ENCODE assay signal across 19 cellular contexts in the genomic region with DNA sequence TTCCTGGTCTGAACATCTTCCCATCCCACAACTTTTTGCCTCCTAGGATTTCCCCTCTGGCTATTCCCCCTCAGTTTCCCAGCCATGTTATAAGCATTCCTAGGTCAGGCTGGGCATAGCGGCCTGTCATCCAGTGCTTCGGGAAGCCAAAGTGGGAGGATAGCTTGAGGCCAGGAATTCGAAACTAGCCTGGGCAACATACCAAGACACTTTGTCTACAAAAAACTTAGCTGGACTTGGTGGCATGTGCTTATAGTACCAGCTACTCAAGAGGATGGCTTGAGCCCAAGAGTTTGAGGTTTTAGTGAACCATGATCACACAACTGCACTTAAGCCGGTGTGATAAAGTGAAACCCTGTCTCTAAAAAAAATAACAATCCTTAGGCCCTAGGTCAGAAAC.
DNase-seq lines count a peak whose midpoint lies in the region; ATAC-seq, FAIRE-seq and TF ChIP-seq lines count a peak whose summit lies in the region.
"Had no signal": no experiment of that assay in that cellular context is flagged by ENCODE, and none has a peak within 500 bp of the region (broad histone marks: within the 10 kb centered on the region; RNA-seq: fewer than 3 reads in every experiment).

No MANE protein-coding gene starts in this region.

- peak overlapping the region; percentile 37 for H3K4me2 ChIP-seq in HepG2 (ENCODE audit: low read depth, low read length)
- H3K4me2 ChIP-seq: PC-9, SK-N-SH had no signal

- H3K36me3 ChIP-seq in HepG2 (replicated peaks in 1 of 2; ENCODE audit: control insufficient read depth in 1 of 2, insufficient read depth in 2 of 2, low read length in 2 of 2) (no peaks in the 10 kb centered on the region), thyroid gland (no peaks in the 10 kb centered on the region)
- H3K36me3 ChIP-seq: tibial artery had no signal

- in situ Hi-C loops in HepG2 (cut with HindIII; ENCODE audit: extremely low pct_ligation_motif_present, low pct_unique_long_range_greater_than_20kb) = no loop called here

- BruUV-seq in HepG2 (replicated peaks; lab: Mats Ljungman, UMichigan) = no TSS peak

- no peak overlapping the region for H3K4me3 Mint-ChIP-seq in activated T-helper 17 cell treated with anti-CD3 and anti-CD28 coated beads, Interleukin-2, amount 50 U/mL, for 72 hours
- H3K4me3 Mint-ChIP-seq: activated naive CD4-positive, alpha-beta T cell treated with anti-CD3 and anti-CD28 coated beads, Interleukin-2, amount 50 U/mL, for 24 hours; activated T-cell treated with anti-CD3 and anti-CD28 coated beads, Interleukin-2, amount 50 U/mL, for 72 hours; stimulated activated memory B cell treated with anti-CD40 and anti-IgM and Interleukin-4, amounts not matched to agents 10 μg/mL and 1 μg/mL and 100 μg/mL, for 72 hours had no signal

- no peak overlapping the region for H3K27ac Mint-ChIP-seq in activated T-helper 17 cell treated with anti-CD3 and anti-CD28 coated beads, Interleukin-2, amount 50 U/mL, for 72 hours
- H3K27ac Mint-ChIP-seq: activated naive CD4-positive, alpha-beta T cell treated with anti-CD3 and anti-CD28 coated beads, Interleukin-2, amount 50 U/mL, for 24 hours; activated T-cell treated with anti-CD3 and anti-CD28 coated beads, Interleukin-2, amount 50 U/mL, for 72 hours; stimulated activated memory B cell treated with anti-CD40 and anti-IgM and Interleukin-4, amounts not matched to agents 10 μg/mL and 1 μg/mL and 100 μg/mL, for 72 hours had no signal

- no peak for FAIRE-seq in HepG2 (lab: Jason Lieb, UNC)
- FAIRE-seq: kidney had no signal

- H3K27me3 Mint-ChIP-seq in activated T-helper 17 cell treated with anti-CD3 and anti-CD28 coated beads, Interleukin-2, amount 50 U/mL, for 72 hours = no peaks in the 10 kb centered on the region
- H3K27me3 Mint-ChIP-seq: activated naive CD4-positive, alpha-beta T cell treated with anti-CD3 and anti-CD28 coated beads, Interleukin-2, amount 50 U/mL, for 24 hours; stimulated activated memory B cell treated with anti-CD40 and anti-IgM and Interleukin-4, amounts not matched to agents 10 μg/mL and 1 μg/mL and 100 μg/mL, for 72 hours had no signal

- H3K4me1 ChIP-seq in HepG2 (ENCODE audit: insufficient read depth, low read length) (peaks cover 35% of the 10 kb centered on the region), thyroid gland (peaks cover 17 to 19% of the 10 kb centered on the region in 2 donors)

- H3K27me3 ChIP-seq in HepG2 (ENCODE audit: control insufficient read depth in 1 of 2, insufficient read depth in 2 of 2, low read length in 2 of 2) = no peaks in the 10 kb centered on the region
- no peaks in the 10 kb centered on the region for H3K27me3 ChIP-seq in thyroid gland
- H3K27me3 ChIP-seq: tibial artery had no signal

- TF ChIP-seq EP300 in HepG2 (IDR thresholded peaks at IDR 0.05; ENCODE audit: low read depth in 2 of 2, low read length in 2 of 2) = no peak
- no peak for TF ChIP-seq EP300 in HepG2 (CRISPR knock-in tag; IDR thresholded peaks at IDR 0.05; ENCODE audit: borderline replicate concordance)

- H3K27ac ChIP-seq in HepG2 (ENCODE audit: extremely low read length, insufficient read depth, low read length) (peak overlapping the region; percentile 49), thyroid gland (peak overlapping the region; percentile 53 to 90 (median 80))
- H3K27ac ChIP-seq: PC-9, tibial artery had no signal

- CTCF ChIA-PET in HepG2 (lab: Yijun Ruan, JAX; ENCODE audit: low intra/inter-chr PET ratio, low total read pairs) = no interaction called here

- H3K9ac ChIP-seq in HepG2 (ENCODE audit: insufficient read depth, low read depth, low read length) = peak overlapping the region; percentile 2; the same call in 1 of the 2 replicates
- H3K9ac ChIP-seq: SK-N-SH had no signal

- H3K79me2 ChIP-seq in HepG2 (ENCODE audit: insufficient read depth, low read length) = no peaks in the 10 kb centered on the region

- no peak for TF ChIP-seq POLR2A in HepG2 (IDR thresholded peaks at IDR 0.05; ENCODE audit: insufficient read depth in 1 of 2, low read depth in 2 of 2, low read length in 2 of 2)
- TF ChIP-seq POLR2A in thyroid gland (IDR thresholded peaks at IDR 0.05) = no peak

- POLR2A ChIA-PET in HepG2 (lab: Yijun Ruan, JAX) = no interaction called here

- intact Hi-C loops in HepG2 (cut with micrococcal nuclease; ENCODE audit: unreplicated experiment) = no loop called here
- intact Hi-C loops in thyroid gland (cut with DNase I) = no loop called here

- H3K4me1 Mint-ChIP-seq in activated T-helper 17 cell treated with anti-CD3 and anti-CD28 coated beads, Interleukin-2, amount 50 U/mL, for 72 hours = no peaks in the 10 kb centered on the region
- H3K4me1 Mint-ChIP-seq: activated naive CD4-positive, alpha-beta T cell treated with anti-CD3 and anti-CD28 coated beads, Interleukin-2, amount 50 U/mL, for 24 hours; stimulated activated memory B cell treated with anti-CD40 and anti-IgM and Interleukin-4, amounts not matched to agents 10 μg/mL and 1 μg/mL and 100 μg/mL, for 72 hours had no signal

- DNase-seq in LHCN-M2 (ENCODE audit: low read depth) = peak; percentile 26
- DNase-seq in dedifferentiated amniotic fluid mesenchymal stem cell (ENCODE audit: extremely low spot score) = peak; percentile 16
- DNase-seq in HepG2 (ENCODE audit: low spot score) = no peak
- peak; percentile 76 to 77 for DNase-seq in thyroid gland
- DNase-seq in NCI-H1436 (lab: John Stamatoyannopoulos, UW) = no peak
- DNase-seq: activated CD4-positive, CD25-positive, alpha-beta regulatory T cell; activated T-cell treated with anti-CD3 and anti-CD28 coated beads, Interleukin-2, amount 50 U/mL, for 72 hours; COR-L47; HCEC 1CT; kidney; MM.1S; NCI-H1694; PC-9; SK-N-SH; tibial artery had no signal

- H3K9me3 ChIP-seq in HepG2 (ENCODE audit: low read length) (peaks cover 32% of the 10 kb centered on the region), thyroid gland (no peaks in the 10 kb centered on the region)
- H3K9me3 ChIP-seq: SK-N-SH, tibial artery had no signal

- no peak for ATAC-seq in HepG2
- no peak for ATAC-seq in GM18517 (IDR thresholded peaks at IDR 0.05; ENCODE audit: unreplicated experiment)
- no peak for ATAC-seq in activated T-helper 17 cell treated with anti-CD3 and anti-CD28 coated beads, Interleukin-2, amount 50 U/mL, for 72 hours (replicated peaks)
- ATAC-seq: activated T-cell treated with anti-CD3 and anti-CD28 coated beads, Interleukin-2, amount 50 U/mL, for 72 hours; stimulated activated memory B cell treated with anti-CD40 and anti-IgM and Interleukin-4, amounts not matched to agents 10 μg/mL and 1 μg/mL and 100 μg/mL, for 72 hours had no signal

- 68% methylated on average over 4 of the region's 4 CpGs for WGBS in HepG2 (ENCODE audit: low lambda C conversion rate)
- WGBS in thyroid gland, 2 donors = 29 to 36% methylated on average over 4 of the region's 4 CpGs

- H3K4me3 ChIP-seq in HepG2 (replicated peaks in 1 of 3; ENCODE audit: insufficient read depth in 1 of 3, low read depth in 2 of 3, low read length in 3 of 3) (no peak overlapping the region), thyroid gland (replicated peaks in 1 of 3) (no peak overlapping the region)
- H3K4me3 ChIP-seq: PC-9, tibial artery had no signal

- H4K20me1 ChIP-seq in HepG2 (ENCODE audit: insufficient read depth, low read length) = no peaks in the 10 kb centered on the region

- no peaks in the 10 kb centered on the region for H3K36me3 Mint-ChIP-seq in activated T-helper 17 cell treated with anti-CD3 and anti-CD28 coated beads, Interleukin-2, amount 50 U/mL, for 72 hours (ENCODE audit: low read depth)
- H3K36me3 Mint-ChIP-seq: activated naive CD4-positive, alpha-beta T cell treated with anti-CD3 and anti-CD28 coated beads, Interleukin-2, amount 50 U/mL, for 24 hours; stimulated activated memory B cell treated with anti-CD40 and anti-IgM and Interleukin-4, amounts not matched to agents 10 μg/mL and 1 μg/mL and 100 μg/mL, for 72 hours had no signal

- peaks cover 10% of the 10 kb centered on the region for H3K9me3 Mint-ChIP-seq in activated T-helper 17 cell treated with anti-CD3 and anti-CD28 coated beads, Interleukin-2, amount 50 U/mL, for 72 hours
- H3K9me3 Mint-ChIP-seq: activated naive CD4-positive, alpha-beta T cell treated with anti-CD3 and anti-CD28 coated beads, Interleukin-2, amount 50 U/mL, for 24 hours had no signal

- H2AFZ ChIP-seq in HepG2 (ENCODE audit: low read length) = no peak overlapping the region
- H2AFZ ChIP-seq: PC-9 had no signal

- no peak for TF ChIP-seq CTCF in HepG2 (CRISPR knock-in tag; IDR thresholded peaks at IDR 0.05)
- TF ChIP-seq CTCF in thyroid gland (IDR thresholded peaks at IDR 0.05) = no peak

- no peak for TF ChIP-seq RAD21 in HepG2 (CRISPR knock-in tag; IDR thresholded peaks at IDR 0.05)

TF ChIP-seq in HepG2, 621 proteins besides CTCF, POLR2A, EP300 and RAD21:
- TF ChIP-seq SAFB2 (CRISPR knock-in tag; IDR thresholded peaks at IDR 0.05; ENCODE audit: borderline replicate concordance, low read depth) = no peak
- 0 out of 2 replicates have a peak, but pooled peaks have one; percentile 22 for TF ChIP-seq ZNF44 (CRISPR knock-in tag; IDR thresholded peaks at IDR 0.05)
- TF ChIP-seq ZMYM4 (CRISPR knock-in tag; IDR thresholded peaks at IDR 0.05) = 0 out of 2 replicates have a peak, but pooled peaks have one; percentile 5
- TF ChIP-seq SCMH1 (CRISPR knock-in tag; IDR thresholded peaks at IDR 0.05; ENCODE audit: borderline replicate concordance) = no peak
- no peak for TF ChIP-seq ZNF33B (CRISPR knock-in tag; IDR thresholded peaks at IDR 0.05)
- TF ChIP-seq ZNF121 (CRISPR knock-in tag; IDR thresholded peaks at IDR 0.05) = 0 out of 2 replicates have a peak, but pooled peaks have one; percentile 3
- TF ChIP-seq, protein P1, sequence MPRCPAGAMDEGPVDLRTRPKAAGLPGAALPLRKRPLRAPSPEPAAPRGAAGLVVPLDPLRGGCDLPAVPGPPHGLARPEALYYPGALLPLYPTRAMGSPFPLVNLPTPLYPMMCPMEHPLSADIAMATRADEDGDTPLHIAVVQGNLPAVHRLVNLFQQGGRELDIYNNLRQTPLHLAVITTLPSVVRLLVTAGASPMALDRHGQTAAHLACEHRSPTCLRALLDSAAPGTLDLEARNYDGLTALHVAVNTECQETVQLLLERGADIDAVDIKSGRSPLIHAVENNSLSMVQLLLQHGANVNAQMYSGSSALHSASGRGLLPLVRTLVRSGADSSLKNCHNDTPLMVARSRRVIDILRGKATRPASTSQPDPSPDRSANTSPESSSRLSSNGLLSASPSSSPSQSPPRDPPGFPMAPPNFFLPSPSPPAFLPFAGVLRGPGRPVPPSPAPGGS (CRISPR knock-in tag; IDR thresholded peaks at IDR 0.05) = 0 out of 2 replicates have a peak, but pooled peaks have one; percentile 56
- TF ChIP-seq AGO1 (IDR thresholded peaks at IDR 0.05; ENCODE audit: low read depth, low read length, poor library complexity, severe bottlenecking) = no peak
- TF ChIP-seq ZNF256 (CRISPR knock-in tag; conservative IDR thresholded peaks at IDR 0.05) = no peak
- no peak for TF ChIP-seq ELF1 (CRISPR knock-in tag; IDR thresholded peaks at IDR 0.05)
- TF ChIP-seq ZNF879 (CRISPR knock-in tag; IDR thresholded peaks at IDR 0.05) = peak; percentile 39; the same call in 1 of the 2 replicates

Comparison
In these comparisons a context has a peak if more than half of its experiments do, and no peak if none do; other contexts are left out.
1. DNase-seq: peak in LHCN-M2 (single experiment), dedifferentiated amniotic fluid mesenchymal stem cell (single experiment) and thyroid gland (2 of 2); none in HepG2 (single experiment) and NCI-H1436 (single experiment).